26 cellular contexts compared by ENCODE assay signal in genomic region chr11:115047631-115048030, GRCh38.
"Had no signal": no experiment of that assay in that cellular context is flagged by ENCODE, and none has a peak within 500 bp of the region (broad histone marks: within the 10 kb centered on the region; RNA-seq: fewer than 3 reads in every experiment).

No MANE protein-coding gene starts in this region.

- H3K9me3 ChIP-seq: stomach, suprapubic skin, testis, thoracic aorta, thyroid gland, tibial artery, tibial nerve, transverse colon, upper lobe of left lung, upper lobe of right lung, uterus, vagina had no signal

- H3K27ac ChIP-seq: stomach, suprapubic skin, testis, thoracic aorta, thyroid gland, tibial artery, tibial nerve, transverse colon, upper lobe of left lung, upper lobe of right lung, uterus, vagina had no signal

- DNase-seq: stimulated activated CD4-positive, alpha-beta T cell treated with anti-CD3 and anti-CD28 coated beads, Interleukin-2, amount 100 ng/mL, for 48 hours; stimulated activated CD4-positive, alpha-beta T cell treated with anti-CD3 and anti-CD28 coated beads, Interleukin-4, amount 100 ng/mL, for 1 hour; stimulated activated CD4-positive, alpha-beta T cell treated with anti-CD3 and anti-CD28 coated beads, Interleukin-4, amount 100 ng/mL, for 24 hours; stimulated activated CD4-positive, alpha-beta T cell treated with anti-CD3 and anti-CD28 coated beads, Interleukin-4, amount 100 ng/mL, for 4 hours; stimulated activated CD8-positive, alpha-beta memory T cell treated with anti-CD3 and anti-CD28 coated beads, Interleukin-4, amount 100 ng/mL, for 48 hours; stimulated activated naive B cell treated with anti-CD40 and anti-IgM and Interleukin-4, amounts not matched to agents 10 μg/mL and 1 μg/mL and 100 μg/mL, for 72 hours; stimulated activated naive CD4-positive, alpha-beta T cell; stimulated activated naive CD4-positive, alpha-beta T cell treated with Interleukin-2 at 50 U/mL for 16 hours; stimulated activated naive CD8-positive, alpha-beta T cell treated with anti-CD3 and anti-CD28 coated beads, Interleukin-15, amount 100 ng/mL, for 72 hours; stimulated activated naive CD8-positive, alpha-beta T cell treated with anti-CD3 and anti-CD28 coated beads, Interleukin-15, Interleukin-2, amounts not matched to agents 100 U/mL and 50 U/mL, for 24 hours; stomach; substantia nigra; testis; thyroid gland; tibial artery; transverse colon; trophoblast cell; upper lobe of left lung; upper lobe of right lung; uterus had no signal

- H3K27me3 ChIP-seq: testis, thyroid gland, tibial artery, tibial nerve, transverse colon, upper lobe of left lung, upper lobe of right lung, uterus, vagina had no signal

- H3K4me1 ChIP-seq: stomach, suprapubic skin, testis, thyroid gland, tibial artery, tibial nerve, transverse colon, upper lobe of left lung, upper lobe of right lung, uterus, vagina had no signal

- ATAC-seq: stimulated activated effector memory CD8-positive, alpha-beta T cell treated with anti-CD3 and anti-CD28 coated beads, Interleukin-12 subunit alpha, Interleukin-12 subunit beta, amount 100 ng/mL, for 72 hours; stimulated activated memory B cell treated with anti-CD40 and anti-IgM and Interleukin-4, amounts not matched to agents 10 μg/mL and 1 μg/mL and 100 μg/mL, for 72 hours; stimulated activated naive B cell treated with anti-CD40 and anti-IgM and Interleukin-4, amounts not matched to agents 10 μg/mL and 1 μg/mL and 100 μg/mL, for 72 hours; stimulated activated naive CD8-positive, alpha-beta T cell treated with anti-CD3 and anti-CD28 coated beads, Interleukin-15, amount 100 ng/mL, for 72 hours; stimulated activated naive CD8-positive, alpha-beta T cell treated with anti-CD3 and anti-CD28 coated beads, Interleukin-15, Interleukin-2, amounts not matched to agents 100 U/mL and 50 U/mL, for 24 hours; upper lobe of right lung had no signal

- H3K36me3 ChIP-seq: stomach, suprapubic skin, thoracic aorta, thyroid gland, tibial artery, tibial nerve, transverse colon, upper lobe of left lung, upper lobe of right lung, uterus, vagina had no signal

- H3K4me3 ChIP-seq: stomach, suprapubic skin, testis, thoracic aorta, thyroid gland, tibial artery, tibial nerve, transverse colon, upper lobe of left lung, upper lobe of right lung, uterus, vagina had no signal
